15 cellular contexts compared by ENCODE assay signal in genomic region chr11:19602406-19602805, GRCh38.
DNase-seq lines count a peak whose midpoint lies in the region; ATAC-seq and TF ChIP-seq lines count a peak whose summit lies in the region.
"Had no signal": no experiment of that assay in that cellular context is flagged by ENCODE, and none has a peak within 500 bp of the region (broad histone marks: within the 10 kb centered on the region; RNA-seq: fewer than 3 reads in every experiment).

No MANE protein-coding gene starts in this region.

- H3K36me3 ChIP-seq in GM23248 (ENCODE audit: low read depth) = no peaks in the 10 kb centered on the region
- H3K36me3 ChIP-seq in ascending aorta = no peaks in the 10 kb centered on the region
- H3K36me3 ChIP-seq in tibial artery = no peaks in the 10 kb centered on the region

- H3K9me2 ChIP-seq in GM23248 (ENCODE audit: insufficient read depth) = no peaks in the 10 kb centered on the region

- peak overlapping the region; percentile 61 for H3K27ac ChIP-seq in GM23248
- peak overlapping the region; percentile 24 to 49 for H3K27ac ChIP-seq in ascending aorta
- H3K27ac ChIP-seq in tibial artery = peak overlapping the region; percentile 76 to 78
- H3K27ac ChIP-seq: A549 had no signal

- H3K27me3 ChIP-seq in GM23248 (replicated peaks; ENCODE audit: insufficient read depth) (no peaks in the 10 kb centered on the region), ascending aorta (no peaks in the 10 kb centered on the region), tibial artery (no peaks in the 10 kb centered on the region)

- no peak overlapping the region for H2AFZ ChIP-seq in GM23248

- no peaks in the 10 kb centered on the region for H3K9me3 ChIP-seq in GM23248 (ENCODE audit: low read depth)
- H3K9me3 ChIP-seq in ascending aorta = no peaks in the 10 kb centered on the region
- no peaks in the 10 kb centered on the region for H3K9me3 ChIP-seq in tibial artery
- H3K9me3 ChIP-seq: A549 had no signal

- H3K79me2 ChIP-seq in GM23248 (ENCODE audit: insufficient read depth) = 0 out of 2 replicates have a peak, but pooled peaks cover 3% of the 10 kb centered on the region

- DNase-seq in GM23248 (peak; percentile 77), ascending aorta (ENCODE audit: low spot score in 2 of 2) (no peak), myocyte (ENCODE audit: low read depth) (peak; percentile 16), tibial artery (no peak), NCI-H510A (lab: John Stamatoyannopoulos, UW) (no peak)
- no peak for DNase-seq in stimulated activated CD4-positive, alpha-beta T cell treated with anti-CD3 and anti-CD28 coated beads, Interleukin-2, amount 100 ng/mL, for 24 hours
- DNase-seq in activated T-cell treated with anti-CD3 and anti-CD28 coated beads, Interleukin-2, amount 50 U/mL, for 4 hours = no peak
- DNase-seq: Calu3, DMS 273 treated with DMSO at 0.1 percent for 48 hours, HCEC 1CT, IMR-90, KBM-7 had no signal

- TF ChIP-seq CTCF in ascending aorta (IDR thresholded peaks at IDR 0.05) = no peak
- no peak for TF ChIP-seq CTCF in tibial artery (IDR thresholded peaks at IDR 0.05)

- H3K36me3 Mint-ChIP-seq in activated T-cell treated with anti-CD3 and anti-CD28 coated beads, Interleukin-2, amount 50 U/mL, for 4 hours (ENCODE audit: insufficient read depth) = no peaks in the 10 kb centered on the region
- H3K36me3 Mint-ChIP-seq: CD14-positive monocyte had no signal

- H4K20me1 ChIP-seq in GM23248 (ENCODE audit: insufficient read depth) = no peaks in the 10 kb centered on the region

- in situ Hi-C loops in GM23248 (cut with MboI) = no loop called here

- H3K27me3 Mint-ChIP-seq in activated T-cell treated with anti-CD3 and anti-CD28 coated beads, Interleukin-2, amount 50 U/mL, for 4 hours (ENCODE audit: low read depth) = peaks cover 18% of the 10 kb centered on the region

- no peak overlapping the region for H3K4me3 Mint-ChIP-seq in activated T-cell treated with anti-CD3 and anti-CD28 coated beads, Interleukin-2, amount 50 U/mL, for 4 hours
- H3K4me3 Mint-ChIP-seq: CD14-positive monocyte had no signal

- H3K4me1 ChIP-seq in GM23248 (ENCODE audit: insufficient read depth) = peaks cover 42% of the 10 kb centered on the region
- H3K4me1 ChIP-seq in ascending aorta = peaks cover 19 to 58% of the 10 kb centered on the region in 2 donors
- H3K4me1 ChIP-seq in tibial artery = peaks cover 7 to 95% (median 61%) of the 10 kb centered on the region in 4 donors

- H3K4me3 ChIP-seq in GM23248 = no peak overlapping the region
- no peak overlapping the region for H3K4me3 ChIP-seq in ascending aorta
- no peak overlapping the region for H3K4me3 ChIP-seq in tibial artery
- H3K4me3 ChIP-seq: A549 had no signal

- H3K4me2 ChIP-seq in GM23248 (ENCODE audit: unreplicated experiment) = no peak overlapping the region
- H3K4me2 ChIP-seq: A549 had no signal

- intact Hi-C loops in ascending aorta (cut with DNase I) (no loop called here), tibial artery (cut with DNase I; ENCODE audit: low total_unique reads) (loop anchor here (10.0 kb wide), 1 partner anchor 72 kb away; no protein-coding TSS in a partner anchor)

- 32 to 35% methylated on average over 6 of the region's 6 CpGs for WGBS in GM23248 (ENCODE audit: low coverage in 1 of 2, low lambda C conversion rate in 2 of 2, missing lambda C conversion rate in 2 of 2), 2 experiments

- 0 out of 2 replicates have a peak overlapping the region, but pooled peaks have one; percentile 17 for H3K9ac ChIP-seq in GM23248

- H3F3A ChIP-seq in GM23248 (ENCODE audit: insufficient read depth) = peaks cover 20% of the 10 kb centered on the region

- ATAC-seq in HG02852 (IDR thresholded peaks at IDR 0.05; ENCODE audit: unreplicated experiment) = no peak
- ATAC-seq in activated T-cell treated with anti-CD3 and anti-CD28 coated beads, Interleukin-2, amount 50 U/mL, for 4 hours = no peak
- ATAC-seq: A549 had no signal

- no peaks in the 10 kb centered on the region for H3K4me1 Mint-ChIP-seq in activated T-cell treated with anti-CD3 and anti-CD28 coated beads, Interleukin-2, amount 50 U/mL, for 4 hours (ENCODE audit: low read depth)
- H3K4me1 Mint-ChIP-seq: CD14-positive monocyte had no signal

- no peaks in the 10 kb centered on the region for H3K9me3 Mint-ChIP-seq in activated T-cell treated with anti-CD3 and anti-CD28 coated beads, Interleukin-2, amount 50 U/mL, for 4 hours

Comparison
In these comparisons a context has a peak if more than half of its experiments do, and no peak if none do; other contexts are left out.
1. DNase-seq: peak in GM23248 (single experiment) and myocyte (single experiment); none in ascending aorta (0 of 2), tibial artery (0 of 2), stimulated activated CD4-positive, alpha-beta T cell treated with anti-CD3 and anti-CD28 coated beads, Interleukin-2, amount 100 ng/mL, for 24 hours (0 of 2), NCI-H510A (single experiment) and activated T-cell treated with anti-CD3 and anti-CD28 coated beads, Interleukin-2, amount 50 U/mL, for 4 hours (single experiment).
2. Peak in every context shown above with its lines, with median percentiles within 50 percentile points of each other: H3K27ac ChIP-seq.